Comparison of ENCODE assay signal across 21 cellular contexts in the genomic region with DNA sequence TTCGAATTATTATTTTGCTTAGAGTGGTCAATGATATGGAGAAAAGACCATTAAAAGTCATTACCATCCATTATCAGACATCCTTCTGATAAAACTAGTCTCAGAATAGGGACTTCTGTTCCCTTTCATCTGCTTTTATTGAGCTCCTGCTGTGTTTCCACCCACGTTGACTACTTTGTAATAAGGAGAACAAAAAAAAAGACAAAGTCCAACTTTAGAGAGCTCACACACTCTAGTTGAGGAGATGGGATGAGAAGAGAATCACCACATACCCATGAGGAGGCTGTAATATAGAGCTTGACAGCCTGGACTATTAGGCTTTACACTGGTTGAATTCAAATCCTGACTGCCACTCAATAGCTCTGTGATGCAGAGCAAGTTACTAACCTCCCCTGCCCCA. TPM values are rescaled to one million over a fixed set of nuclear protein-coding genes. Genes with fewer than 3 reads are reported as not detected.
DNase-seq lines count a peak whose midpoint lies in the region; ATAC-seq and TF ChIP-seq lines count a peak whose summit lies in the region.
"Had no signal": no experiment of that assay in that cellular context is flagged by ENCODE, and none has a peak within 500 bp of the region (broad histone marks: within the 10 kb centered on the region; RNA-seq: fewer than 3 reads in every experiment).

No MANE protein-coding gene starts in this region.

- no peaks in the 10 kb centered on the region for H3K27me3 ChIP-seq in tibial artery
- H3K27me3 ChIP-seq: BE2C; BLaER1 treated with 17β-estradiol and CSF1 and Interleukin-3, amounts not matched to agents 10 nM and 100 nM had no signal

- H3K27ac Mint-ChIP-seq in activated T-cell treated with anti-CD3 and anti-CD28 coated beads, Interleukin-2, amount 50 U/mL, for 72 hours = peak overlapping the region; percentile 73
- H3K27ac Mint-ChIP-seq: GM23338, H9 had no signal

- no peak overlapping the region for H3K4me3 Mint-ChIP-seq in activated T-cell treated with anti-CD3 and anti-CD28 coated beads, Interleukin-2, amount 50 U/mL, for 72 hours
- H3K4me3 Mint-ChIP-seq: CD4-positive, alpha-beta memory T cell; GM23338; H9 had no signal

- H3K9me3 ChIP-seq in tibial artery = no peaks in the 10 kb centered on the region
- H3K9me3 ChIP-seq: BE2C; BLaER1 treated with 17β-estradiol and CSF1 and Interleukin-3, amounts not matched to agents 10 nM and 100 nM had no signal

- peaks cover 0 to 6% of the 10 kb centered on the region in 2 donors for H3K36me3 Mint-ChIP-seq in activated T-cell treated with anti-CD3 and anti-CD28 coated beads, Interleukin-2, amount 50 U/mL, for 72 hours (ENCODE audit: insufficient read depth in 2 of 2)

- no peak for ATAC-seq in activated T-cell treated with anti-CD3 and anti-CD28 coated beads, Interleukin-2, amount 50 U/mL, for 72 hours (replicated peaks in 1 of 2)
- ATAC-seq in left colon = peak; percentile 35
- ATAC-seq: GM23338, HCT116 had no signal

- intact Hi-C loops in left colon (cut with DNase I, micrococcal nuclease) (no loop called here), tibial artery (cut with DNase I; ENCODE audit: low total_unique reads) (no loop called here)

- no peak overlapping the region for H3K4me3 ChIP-seq in tibial artery
- H3K4me3 ChIP-seq: BLaER1 treated with 17β-estradiol and CSF1 and Interleukin-3, amounts not matched to agents 10 nM and 100 nM; GM23338 had no signal

- TF ChIP-seq CTCF in tibial artery (IDR thresholded peaks at IDR 0.05) = no peak

- H3K27me3 Mint-ChIP-seq in activated T-cell treated with anti-CD3 and anti-CD28 coated beads, Interleukin-2, amount 50 U/mL, for 72 hours (ENCODE audit: low read depth) = no peaks in the 10 kb centered on the region
- H3K27me3 Mint-ChIP-seq: CD4-positive, alpha-beta memory T cell had no signal

- no peaks in the 10 kb centered on the region for H3K4me1 ChIP-seq in tibial artery
- H3K4me1 ChIP-seq: BE2C; BLaER1 treated with 17β-estradiol and CSF1 and Interleukin-3, amounts not matched to agents 10 nM and 100 nM had no signal

- H3K9me3 Mint-ChIP-seq in activated T-cell treated with anti-CD3 and anti-CD28 coated beads, Interleukin-2, amount 50 U/mL, for 72 hours = no peaks in the 10 kb centered on the region
- H3K9me3 Mint-ChIP-seq: CD4-positive, alpha-beta memory T cell; GM23338; H9 had no signal

- peaks cover 18 to 38% (median 35%) of the 10 kb centered on the region in 3 donors for H3K36me3 ChIP-seq in tibial artery

- no peaks in the 10 kb centered on the region for H3K4me1 Mint-ChIP-seq in activated T-cell treated with anti-CD3 and anti-CD28 coated beads, Interleukin-2, amount 50 U/mL, for 72 hours (ENCODE audit: low read depth)
- H3K4me1 Mint-ChIP-seq: CD4-positive, alpha-beta memory T cell; GM23338; H9 had no signal

- no peak for DNase-seq in activated T-cell treated with anti-CD3 and anti-CD28 coated beads, Interleukin-2, amount 50 U/mL, for 72 hours
- no peak for DNase-seq in activated T-cell treated with anti-CD3 and anti-CD28 coated beads, Interleukin-2, amount 50 U/mL, for 48 hours
- peak; percentile 11 for DNase-seq in NCI-H146 treated with DMSO at 0.1 percent for 48 hours (lab: John Stamatoyannopoulos, UW; ENCODE audit: unreplicated experiment)
- DNase-seq in left colon = no peak
- no peak for DNase-seq in NCI-H446 (lab: John Stamatoyannopoulos, UW)
- no peak for DNase-seq in tibial artery
- DNase-seq in DMS 273 (lab: John Stamatoyannopoulos, UW; ENCODE audit: unreplicated experiment) = no peak
- no peak for DNase-seq in cortex of kidney (lab: John Stamatoyannopoulos, UW)
- DNase-seq: ACHN; AML-193; BE2C; Calu3; CD4-positive, alpha-beta memory T cell; COR-L47; DMS153; DND-41; H9 had no signal

- H3K27ac ChIP-seq in tibial artery = no peak overlapping the region
- H3K27ac ChIP-seq: 22Rv1; BLaER1 treated with 17β-estradiol and CSF1 and Interleukin-3, amounts not matched to agents 10 nM and 100 nM had no signal

RNA-seq across cellular contexts. Expression of a gene that starts 27.8 kb away (rescaled TPM):
- 10 to 100 TPM; 28.0 to 38.8 TPM for total RNA-seq in activated T-cell treated with anti-CD3 and anti-CD28 coated beads, Interleukin-2, amount 50 U/mL, for 72 hours
- 10 to 100 TPM; 63.8 to 65.6 TPM for total RNA-seq in left colon

RNA-seq across cellular contexts. Expression of a gene that starts 42.5 kb away (rescaled TPM):
- total RNA-seq in activated T-cell treated with anti-CD3 and anti-CD28 coated beads, Interleukin-2, amount 50 U/mL, for 72 hours = 10 to 100 TPM; 57.3 to 68.4 TPM
- 100 to 1,000 TPM; 165 to 216 TPM for total RNA-seq in left colon
